Comparison of ENCODE assay signal across 29 cellular contexts in the genomic region with DNA sequence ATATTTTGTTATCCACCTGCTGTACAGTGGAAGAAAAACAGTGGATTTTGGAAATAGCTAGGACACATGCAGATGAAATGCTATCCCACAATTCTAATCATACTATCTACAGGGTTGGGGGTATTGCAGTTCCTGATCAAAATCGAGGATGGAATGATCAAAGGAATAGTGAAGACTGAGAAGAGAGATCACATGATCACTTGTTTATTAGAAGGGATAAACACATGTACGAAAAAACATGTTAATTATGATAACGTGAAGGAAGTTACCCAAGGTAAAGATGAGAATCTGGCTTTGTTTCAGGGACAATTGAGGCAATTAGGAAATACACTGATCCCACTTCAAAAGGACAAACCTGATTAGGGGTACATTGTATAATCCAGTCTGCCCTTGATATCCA.
"Had no signal": no experiment of that assay in that cellular context is flagged by ENCODE, and none has a peak within 500 bp of the region (broad histone marks: within the 10 kb centered on the region; RNA-seq: fewer than 3 reads in every experiment).

No MANE protein-coding gene starts in this region.

- H3K4me3 ChIP-seq: stomach, suprapubic skin, testis, thoracic aorta, thyroid gland, tibial artery, tibial nerve, transverse colon, upper lobe of left lung, upper lobe of right lung, uterus, vagina had no signal

- H3K4me1 ChIP-seq: stomach, suprapubic skin, testis, thyroid gland, tibial artery, tibial nerve, transverse colon, upper lobe of left lung, upper lobe of right lung, uterus, vagina had no signal

- H3K27me3 ChIP-seq: stomach, suprapubic skin, testis, thyroid gland, tibial artery, tibial nerve, upper lobe of left lung, upper lobe of right lung, uterus, vagina had no signal

- H3K4me1 Mint-ChIP-seq: stimulated activated effector memory CD8-positive, alpha-beta T cell treated with anti-CD3 and anti-CD28 coated beads, Interleukin-12 subunit alpha, Interleukin-12 subunit beta, amount 100 ng/mL, for 72 hours; stimulated activated memory B cell treated with anti-CD40 and anti-IgM and Interleukin-4, amounts not matched to agents 10 μg/mL and 1 μg/mL and 100 μg/mL, for 72 hours; stimulated activated naive B cell treated with anti-CD40 and anti-IgM and Interleukin-4, amounts not matched to agents 10 μg/mL and 1 μg/mL and 100 μg/mL, for 72 hours; stimulated activated naive CD8-positive, alpha-beta T cell treated with anti-CD3 and anti-CD28 coated beads, Interleukin-15, amount 100 ng/mL, for 72 hours had no signal

- H3K36me3 Mint-ChIP-seq: stimulated activated effector memory CD8-positive, alpha-beta T cell treated with anti-CD3 and anti-CD28 coated beads, Interleukin-12 subunit alpha, Interleukin-12 subunit beta, amount 100 ng/mL, for 72 hours; stimulated activated memory B cell treated with anti-CD40 and anti-IgM and Interleukin-4, amounts not matched to agents 10 μg/mL and 1 μg/mL and 100 μg/mL, for 72 hours; stimulated activated naive B cell treated with anti-CD40 and anti-IgM and Interleukin-4, amounts not matched to agents 10 μg/mL and 1 μg/mL and 100 μg/mL, for 72 hours; type B pancreatic cell had no signal

- H3K9me3 Mint-ChIP-seq: stimulated activated effector memory CD8-positive, alpha-beta T cell treated with anti-CD3 and anti-CD28 coated beads, Interleukin-12 subunit alpha, Interleukin-12 subunit beta, amount 100 ng/mL, for 72 hours; stimulated activated memory B cell treated with anti-CD40 and anti-IgM and Interleukin-4, amounts not matched to agents 10 μg/mL and 1 μg/mL and 100 μg/mL, for 72 hours; stimulated activated naive B cell treated with anti-CD40 and anti-IgM and Interleukin-4, amounts not matched to agents 10 μg/mL and 1 μg/mL and 100 μg/mL, for 72 hours; stimulated activated naive CD8-positive, alpha-beta T cell treated with anti-CD3 and anti-CD28 coated beads, Interleukin-15, amount 100 ng/mL, for 72 hours; stimulated activated naive CD8-positive, alpha-beta T cell treated with anti-CD3 and anti-CD28 coated beads, Interleukin-15, Interleukin-2, amounts not matched to agents 100 ng/mL and 50 ng/mL, for 24 hours; type B pancreatic cell had no signal

- H3K4me3 Mint-ChIP-seq: stimulated activated effector memory CD8-positive, alpha-beta T cell treated with anti-CD3 and anti-CD28 coated beads, Interleukin-12 subunit alpha, Interleukin-12 subunit beta, amount 100 ng/mL, for 72 hours; stimulated activated memory B cell treated with anti-CD40 and anti-IgM and Interleukin-4, amounts not matched to agents 10 μg/mL and 1 μg/mL and 100 μg/mL, for 72 hours; stimulated activated naive B cell treated with anti-CD40 and anti-IgM and Interleukin-4, amounts not matched to agents 10 μg/mL and 1 μg/mL and 100 μg/mL, for 72 hours; stimulated activated naive CD8-positive, alpha-beta T cell treated with anti-CD3 and anti-CD28 coated beads, Interleukin-15, amount 100 ng/mL, for 72 hours; stimulated activated naive CD8-positive, alpha-beta T cell treated with anti-CD3 and anti-CD28 coated beads, Interleukin-15, Interleukin-2, amounts not matched to agents 100 ng/mL and 50 ng/mL, for 24 hours; type B pancreatic cell had no signal

- FAIRE-seq: urothelium cell line had no signal

- ATAC-seq: stimulated activated effector memory CD8-positive, alpha-beta T cell treated with anti-CD3 and anti-CD28 coated beads, Interleukin-12 subunit alpha, Interleukin-12 subunit beta, amount 100 ng/mL, for 72 hours; stimulated activated memory B cell treated with anti-CD40 and anti-IgM and Interleukin-4, amounts not matched to agents 10 μg/mL and 1 μg/mL and 100 μg/mL, for 72 hours; stimulated activated naive B cell treated with anti-CD40 and anti-IgM and Interleukin-4, amounts not matched to agents 10 μg/mL and 1 μg/mL and 100 μg/mL, for 72 hours; stimulated activated naive CD8-positive, alpha-beta T cell treated with anti-CD3 and anti-CD28 coated beads, Interleukin-15, amount 100 ng/mL, for 72 hours; stimulated activated naive CD8-positive, alpha-beta T cell treated with anti-CD3 and anti-CD28 coated beads, Interleukin-15, Interleukin-2, amounts not matched to agents 100 U/mL and 50 U/mL, for 24 hours; upper lobe of right lung had no signal

- H3K36me3 ChIP-seq: stomach, suprapubic skin, thoracic aorta, thyroid gland, tibial artery, tibial nerve, transverse colon, upper lobe of left lung, upper lobe of right lung, uterus, vagina had no signal

- H3K27me3 Mint-ChIP-seq: stimulated activated memory B cell treated with anti-CD40 and anti-IgM and Interleukin-4, amounts not matched to agents 10 μg/mL and 1 μg/mL and 100 μg/mL, for 72 hours; type B pancreatic cell had no signal

- H3K9me3 ChIP-seq: stomach, suprapubic skin, testis, thoracic aorta, thyroid gland, tibial artery, tibial nerve, transverse colon, upper lobe of left lung, upper lobe of right lung, uterus, vagina had no signal

- DNase-seq: stimulated activated CD4-positive, alpha-beta T cell treated with anti-CD3 and anti-CD28 coated beads, Interleukin-2, amount 100 ng/mL, for 48 hours; stimulated activated CD4-positive, alpha-beta T cell treated with anti-CD3 and anti-CD28 coated beads, Interleukin-4, amount 100 ng/mL, for 1 hour; stimulated activated CD4-positive, alpha-beta T cell treated with anti-CD3 and anti-CD28 coated beads, Interleukin-4, amount 100 ng/mL, for 24 hours; stimulated activated CD4-positive, alpha-beta T cell treated with anti-CD3 and anti-CD28 coated beads, Interleukin-4, amount 100 ng/mL, for 4 hours; stimulated activated CD8-positive, alpha-beta memory T cell treated with anti-CD3 and anti-CD28 coated beads, Interleukin-4, amount 100 ng/mL, for 48 hours; stimulated activated naive B cell treated with anti-CD40 and anti-IgM and Interleukin-4, amounts not matched to agents 10 μg/mL and 1 μg/mL and 100 μg/mL, for 72 hours; stimulated activated naive CD4-positive, alpha-beta T cell; stimulated activated naive CD4-positive, alpha-beta T cell treated with Interleukin-2 at 50 U/mL for 16 hours; stimulated activated naive CD8-positive, alpha-beta T cell treated with anti-CD3 and anti-CD28 coated beads, Interleukin-15, amount 100 ng/mL, for 72 hours; stimulated activated naive CD8-positive, alpha-beta T cell treated with anti-CD3 and anti-CD28 coated beads, Interleukin-15, Interleukin-2, amounts not matched to agents 100 U/mL and 50 U/mL, for 24 hours; stomach; substantia nigra; testis; thyroid gland; tibial artery; transverse colon; trophoblast cell; upper lobe of left lung; upper lobe of right lung; uterus had no signal

- H3K27ac ChIP-seq: stomach, suprapubic skin, testis, thoracic aorta, thyroid gland, tibial artery, tibial nerve, transverse colon, upper lobe of left lung, upper lobe of right lung, uterus, vagina had no signal
